6 cellular contexts compared by ENCODE assay signal in genomic region chr2:138176862-138177439, GRCh38.
"Had no signal": no experiment of that assay in that cellular context is flagged by ENCODE, and none has a peak within 500 bp of the region (broad histone marks: within the 10 kb centered on the region; RNA-seq: fewer than 3 reads in every experiment).

No MANE protein-coding gene starts in this region.

- H3K27ac ChIP-seq: HL-60 had no signal

- H2AFZ ChIP-seq: GM23338 had no signal

- H3K4me2 ChIP-seq: GM23338 had no signal

- H3K4me3 ChIP-seq: GM23338, K562 had no signal

- ATAC-seq: GM23338, K562 had no signal

- DNase-seq: H9, HCEC 1CT, IMR-90 had no signal
